8 cellular contexts compared by ENCODE assay signal in genomic region chr17:72465191-72466024, GRCh38.
DNase-seq lines count a peak whose midpoint lies in the region; ATAC-seq and TF ChIP-seq lines count a peak whose summit lies in the region.

No MANE protein-coding gene starts in this region.

- DNase-seq in SK-N-SH: no peak
- DNase-seq in left kidney (ENCODE audit: low read depth, low spot score): peak; percentile 75
- no peak for DNase-seq in stimulated activated naive CD8-positive, alpha-beta T cell treated with anti-CD3 and anti-CD28 coated beads, Interleukin-15, Interleukin-2, amounts not matched to agents 100 U/mL and 50 U/mL, for 24 hours
- DNase-seq in cardiac septum (ENCODE audit: low spot score): no peak
- DNase-seq in G401 (ENCODE audit: low spot score): no peak
- DNase-seq in Right ventricle myocardium inferior (ENCODE audit: missing footprints): no peak

- peaks cover 2 to 12% of the 10 kb centered on the region in 2 experiments; a peak in 3 of 4 replicates for H3K4me1 ChIP-seq in SK-N-SH (ENCODE audit: control insufficient read depth in 1 of 2, insufficient read depth in 2 of 2, low read depth in 1 of 2, low read length in 1 of 2)

- no peak for TF ChIP-seq RAD21 in SK-N-SH (IDR thresholded peaks at IDR 0.05; ENCODE audit: low read length)

- H2AFZ ChIP-seq in SK-N-SH (ENCODE audit: low read depth): 0 out of 2 replicates have a peak overlapping the region, but pooled peaks have one; percentile 2

- peaks cover 15% of the 10 kb centered on the region for H3F3A ChIP-seq in SK-N-SH (replicated peaks; ENCODE audit: insufficient read depth)

- CTCF ChIA-PET in SK-N-SH (lab: Yijun Ruan, JAX): interaction anchor here (0.8 to 1.6 kb wide), 5 partner anchors 9 to 1699 kb away, joined by 3 to 4 read pairs (median 3); no protein-coding TSS in a partner anchor

- H3K27me3 ChIP-seq in SK-N-SH (ENCODE audit: insufficient read depth): no peaks in the 10 kb centered on the region

- peak; percentile 43 for ATAC-seq in GM18502 (IDR thresholded peaks at IDR 0.05; ENCODE audit: poor library complexity, unreplicated experiment)
- ATAC-seq in HG03066 (IDR thresholded peaks at IDR 0.05; ENCODE audit: low read depth, unreplicated experiment): peak; percentile 47
- ATAC-seq in stimulated activated naive CD8-positive, alpha-beta T cell treated with anti-CD3 and anti-CD28 coated beads, Interleukin-15, Interleukin-2, amounts not matched to agents 100 U/mL and 50 U/mL, for 24 hours: no peak
- no peak for ATAC-seq in Right ventricle myocardium inferior

- peaks cover 8% of the 10 kb centered on the region for H3K79me2 ChIP-seq in SK-N-SH (ENCODE audit: insufficient read depth)

- H3K9ac ChIP-seq in SK-N-SH: peak overlapping the region; percentile 70

- in situ Hi-C loops in G401 (cut with HindIII; ENCODE audit: low sequenced_read_pairs): no loop called here

- no peak for TF ChIP-seq CTCF in SK-N-SH (IDR thresholded peaks at IDR 0.05)

- POLR2A ChIA-PET in SK-N-SH (lab: Yijun Ruan, JAX): no interaction called here

- H4K20me1 ChIP-seq in SK-N-SH (ENCODE audit: insufficient read depth): no peaks in the 10 kb centered on the region

- intact Hi-C loops in cardiac septum (cut with DNase I): no loop called here
- intact Hi-C loops in Right ventricle myocardium inferior (cut with DNase I): no loop called here

- H3K27ac ChIP-seq in SK-N-SH (ENCODE audit: low read depth in 2 of 2, low read length in 1 of 2): peak overlapping the region in 1 of 2 experiments; percentile 93; a peak in 2 of 4 replicates

- no peaks in the 10 kb centered on the region for H3K36me3 ChIP-seq in SK-N-SH (replicated peaks in 1 of 2; ENCODE audit: control insufficient read depth in 1 of 2, insufficient read depth in 2 of 2, low read length in 1 of 2)

- TF ChIP-seq EP300 in SK-N-SH (IDR thresholded peaks at IDR 0.05; ENCODE audit: borderline replicate concordance in 1 of 2, low read depth in 1 of 2, low read length in 1 of 2): peak in 1 of 2 experiments; percentile 55; a peak in 1 of 4 replicates

- 44% methylated on average over 18 of the region's 18 CpGs for WGBS in SK-N-SH (ENCODE audit: low lambda C conversion rate)

- peak overlapping the region; percentile 74 for H3K4me2 ChIP-seq in SK-N-SH

- H3K4me3 ChIP-seq in SK-N-SH (ENCODE audit: low read depth in 2 of 2, low read length in 1 of 2): peak overlapping the region in 1 of 2 experiments; percentile 38; a peak in 1 of 4 replicates

- H3K9me2 ChIP-seq in SK-N-SH: no peaks in the 10 kb centered on the region

- H3K9me3 ChIP-seq in SK-N-SH: no peaks in the 10 kb centered on the region

TF ChIP-seq in SK-N-SH, 30 proteins besides CTCF, POLR2A, EP300 and RAD21 (continues in another document):
- TF ChIP-seq, protein P1, sequence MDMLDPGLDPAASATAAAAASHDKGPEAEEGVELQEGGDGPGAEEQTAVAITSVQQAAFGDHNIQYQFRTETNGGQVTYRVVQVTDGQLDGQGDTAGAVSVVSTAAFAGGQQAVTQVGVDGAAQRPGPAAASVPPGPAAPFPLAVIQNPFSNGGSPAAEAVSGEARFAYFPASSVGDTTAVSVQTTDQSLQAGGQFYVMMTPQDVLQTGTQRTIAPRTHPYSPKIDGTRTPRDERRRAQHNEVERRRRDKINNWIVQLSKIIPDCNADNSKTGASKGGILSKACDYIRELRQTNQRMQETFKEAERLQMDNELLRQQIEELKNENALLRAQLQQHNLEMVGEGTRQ (IDR thresholded peaks at IDR 0.05; ENCODE audit: borderline replicate concordance, low read depth, low read length): no peak
- no peak for TF ChIP-seq FOXJ3 (CRISPR knock-in tag; IDR thresholded peaks at IDR 0.05)
- TF ChIP-seq REST (IDR thresholded peaks at IDR 0.05; ENCODE audit: low read depth, low read length): no peak
- no peak for TF ChIP-seq CHD2 (IDR thresholded peaks at IDR 0.05; ENCODE audit: low read length, partially characterized antibody)
- no peak; the same call in 1 of the 2 replicates for TF ChIP-seq NFIC (IDR thresholded peaks at IDR 0.05; ENCODE audit: borderline replicate concordance)
- TF ChIP-seq SIN3A (IDR thresholded peaks at IDR 0.05; ENCODE audit: borderline replicate concordance, low read depth, low read length): peak; percentile 51; the same call in 1 of the 2 replicates
- TF ChIP-seq GATA2 (CRISPR knock-in tag; IDR thresholded peaks at IDR 0.05): no peak
- no peak for TF ChIP-seq RCOR1 (IDR thresholded peaks at IDR 0.05; ENCODE audit: low read length)
- 0 out of 2 replicates have a peak, but pooled peaks have one; percentile 13 for TF ChIP-seq TAF1 (IDR thresholded peaks at IDR 0.05; ENCODE audit: borderline replicate concordance, low read depth, low read length)
- no peak for TF ChIP-seq FOXM1 (IDR thresholded peaks at IDR 0.05; ENCODE audit: low read depth)
- TF ChIP-seq POLR2AphosphoS5 (IDR thresholded peaks at IDR 0.05; ENCODE audit: low read depth, low read length): 0 out of 2 replicates have a peak, but pooled peaks have one; percentile 23
- TF ChIP-seq MXI1 (IDR thresholded peaks at IDR 0.05; ENCODE audit: low read depth, low read length): no peak; the same call in 1 of the 2 replicates
- TF ChIP-seq RFX5 (IDR thresholded peaks at IDR 0.05; ENCODE audit: low read length): no peak
- TF ChIP-seq GABPA (IDR thresholded peaks at IDR 0.05; ENCODE audit: low read depth): no peak
- TF ChIP-seq TCF12 (IDR thresholded peaks at IDR 0.05): peak; percentile 85
- TF ChIP-seq NRF1 (IDR thresholded peaks at IDR 0.05; ENCODE audit: low read depth, low read length): no peak
- TF ChIP-seq FOSL2 (IDR thresholded peaks at IDR 0.05; ENCODE audit: borderline replicate concordance, low read depth): peak; percentile 92
- TF ChIP-seq MEF2A (IDR thresholded peaks at IDR 0.05; ENCODE audit: borderline replicate concordance, low read depth): no peak
- TF ChIP-seq, protein P2, sequence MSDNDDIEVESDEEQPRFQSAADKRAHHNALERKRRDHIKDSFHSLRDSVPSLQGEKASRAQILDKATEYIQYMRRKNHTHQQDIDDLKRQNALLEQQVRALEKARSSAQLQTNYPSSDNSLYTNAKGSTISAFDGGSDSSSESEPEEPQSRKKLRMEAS (IDR thresholded peaks at IDR 0.05; ENCODE audit: low read depth): peak; percentile 71; the same call in 1 of the 2 replicates
- peak; percentile 27; the same call in 1 of the 2 replicates for TF ChIP-seq RXRA (IDR thresholded peaks at IDR 0.05; ENCODE audit: borderline replicate concordance, low read depth)
- no peak for TF ChIP-seq IRF3 (IDR thresholded peaks at IDR 0.05; ENCODE audit: low read depth, low read length)
- 0 out of 2 replicates have a peak, but pooled peaks have one; percentile 50 for TF ChIP-seq YY1 (IDR thresholded peaks at IDR 0.05; ENCODE audit: low read depth)
- peak; percentile 35; the same call in 1 of the 2 replicates for TF ChIP-seq TEAD4 (IDR thresholded peaks at IDR 0.05; ENCODE audit: borderline replicate concordance, insufficient read depth)
- TF ChIP-seq, protein P3, sequence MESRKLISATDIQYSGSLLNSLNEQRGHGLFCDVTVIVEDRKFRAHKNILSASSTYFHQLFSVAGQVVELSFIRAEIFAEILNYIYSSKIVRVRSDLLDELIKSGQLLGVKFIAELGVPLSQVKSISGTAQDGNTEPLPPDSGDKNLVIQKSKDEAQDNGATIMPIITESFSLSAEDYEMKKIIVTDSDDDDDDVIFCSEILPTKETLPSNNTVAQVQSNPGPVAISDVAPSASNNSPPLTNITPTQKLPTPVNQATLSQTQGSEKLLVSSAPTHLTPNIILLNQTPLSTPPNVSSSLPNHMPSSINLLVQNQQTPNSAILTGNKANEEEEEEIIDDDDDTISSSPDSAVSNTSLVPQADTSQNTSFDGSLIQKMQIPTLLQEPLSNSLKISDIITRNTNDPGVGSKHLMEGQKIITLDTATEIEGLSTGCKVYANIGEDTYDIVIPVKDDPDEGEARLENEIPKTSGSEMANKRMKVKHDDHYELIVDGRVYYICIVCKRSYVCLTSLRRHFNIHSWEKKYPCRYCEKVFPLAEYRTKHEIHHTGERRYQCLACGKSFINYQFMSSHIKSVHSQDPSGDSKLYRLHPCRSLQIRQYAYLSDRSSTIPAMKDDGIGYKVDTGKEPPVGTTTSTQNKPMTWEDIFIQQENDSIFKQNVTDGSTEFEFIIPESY (IDR thresholded peaks at IDR 0.05; ENCODE audit: borderline replicate concordance, low read depth): no peak

Comparison
In these comparisons a context has a peak if more than half of its experiments do, and no peak if none do; other contexts are left out.
1. ATAC-seq: peak in GM18502 (single experiment) and HG03066 (single experiment); none in stimulated activated naive CD8-positive, alpha-beta T cell treated with anti-CD3 and anti-CD28 coated beads, Interleukin-15, Interleukin-2, amounts not matched to agents 100 U/mL and 50 U/mL, for 24 hours (single experiment) and Right ventricle myocardium inferior (single experiment).